ENCODE assay signal across 8 cellular contexts in genomic region chrX:71283409-71284143, GRCh38. TPM values are rescaled to one million over a fixed set of nuclear protein-coding genes. Genes with fewer than 3 reads are reported as not detected.
DNase-seq lines count a peak whose midpoint lies in the region; ATAC-seq, FAIRE-seq and TF ChIP-seq lines count a peak whose summit lies in the region.

NONO (plus strand) TSS chrX:71283635; CDS start chrX:71290638, 7,003 bp downstream.

- peak; percentile 11 for TF ChIP-seq CTCF in fibroblast of pulmonary artery (IDR thresholded peaks at IDR 0.05; ENCODE audit: low read length, missing control alignments)

- H3K27ac Mint-ChIP-seq in natural killer cell treated with Interleukin-12 subunit alpha and Interleukin-12 subunit beta and Interleukin-15 and Interleukin-18, amount 100 ng/mL, for 72 hours = peak within 1 kb of the TSS; percentile 97 to 99

- DNase-seq in EL (peak; percentile 98), H54 (ENCODE audit: insufficient read length, low spot score) (peak; percentile 79), M059J (ENCODE audit: low read depth) (peak; percentile 100), SHP77 (lab: John Stamatoyannopoulos, UW) (peak; percentile 94 to 96), fibroblast of pulmonary artery (ENCODE audit: low read depth) (peak; percentile 99)
- DNase-seq in activated effector memory CD4-positive, alpha-beta T cell treated with Interleukin-2 at 50 U/mL for 16 hours = peak; percentile 67
- DNase-seq in natural killer cell treated with Interleukin-12 subunit alpha and Interleukin-12 subunit beta and Interleukin-15 and Interleukin-18, amount 100 ng/mL, for 72 hours (ENCODE audit: low spot score) = peak; percentile 94
- peak; percentile 79 for DNase-seq in stimulated activated naive CD8-positive, alpha-beta T cell treated with anti-CD3 and anti-CD28 coated beads, Interleukin-15, Interleukin-2, amounts not matched to agents 100 U/mL and 50 U/mL, for 24 hours

- H3K36me3 Mint-ChIP-seq in natural killer cell treated with Interleukin-12 subunit alpha and Interleukin-12 subunit beta and Interleukin-15 and Interleukin-18, amount 100 ng/mL, for 72 hours = peaks cover 4% of the 10 kb centered on the region

- peak; percentile 58 for TF ChIP-seq POLR2A in H54 (IDR thresholded peaks at IDR 0.05; ENCODE audit: low read depth, low read length)

- peak; percentile 94 to 96 for ATAC-seq in natural killer cell treated with Interleukin-12 subunit alpha and Interleukin-12 subunit beta and Interleukin-15 and Interleukin-18, amount 100 ng/mL, for 72 hours
- peak; percentile 79 for ATAC-seq in stimulated activated naive CD8-positive, alpha-beta T cell treated with anti-CD3 and anti-CD28 coated beads, Interleukin-15, Interleukin-2, amounts not matched to agents 100 U/mL and 50 U/mL, for 24 hours

- H3K4me3 ChIP-seq in fibroblast of pulmonary artery (replicated peaks; ENCODE audit: low read depth, low read length) = peak within 1 kb of the TSS; percentile 75

- peak; percentile 95 for FAIRE-seq in H54 (lab: Jason Lieb, UNC)

- peaks cover 6 to 14% of the 10 kb centered on the region in 2 donors for H3K4me1 Mint-ChIP-seq in natural killer cell treated with Interleukin-12 subunit alpha and Interleukin-12 subunit beta and Interleukin-15 and Interleukin-18, amount 100 ng/mL, for 72 hours (ENCODE audit: low read depth in 2 of 2)

- no peaks in the 10 kb centered on the region for H3K9me3 Mint-ChIP-seq in natural killer cell treated with Interleukin-12 subunit alpha and Interleukin-12 subunit beta and Interleukin-15 and Interleukin-18, amount 100 ng/mL, for 72 hours

- peaks cover 7 to 8% of the 10 kb centered on the region in 2 donors for H3K27me3 Mint-ChIP-seq in natural killer cell treated with Interleukin-12 subunit alpha and Interleukin-12 subunit beta and Interleukin-15 and Interleukin-18, amount 100 ng/mL, for 72 hours

- peak within 1 kb of the TSS; percentile 95 for H3K4me3 Mint-ChIP-seq in natural killer cell treated with Interleukin-12 subunit alpha and Interleukin-12 subunit beta and Interleukin-15 and Interleukin-18, amount 100 ng/mL, for 72 hours

RNA-seq across cellular contexts. Expression of gene NONO, which starts in this region (rescaled TPM):
- total RNA-seq in M059J (2014; rRNA removed; shearing (Covaris generic)) = 628 and 786 TPM in 2 replicates
- total RNA-seq in natural killer cell treated with Interleukin-12 subunit alpha and Interleukin-12 subunit beta and Interleukin-15 and Interleukin-18, amount 100 ng/mL, for 72 hours = 100 to 1,000 TPM; 403 to 406 TPM

Comparison
In these comparisons a context has a peak if more than half of its experiments do, and no peak if none do; other contexts are left out.
1. Peak in every context shown above with its lines: DNase-seq, ATAC-seq and H3K4me3 ChIP-seq.